In the genomic region with DNA sequence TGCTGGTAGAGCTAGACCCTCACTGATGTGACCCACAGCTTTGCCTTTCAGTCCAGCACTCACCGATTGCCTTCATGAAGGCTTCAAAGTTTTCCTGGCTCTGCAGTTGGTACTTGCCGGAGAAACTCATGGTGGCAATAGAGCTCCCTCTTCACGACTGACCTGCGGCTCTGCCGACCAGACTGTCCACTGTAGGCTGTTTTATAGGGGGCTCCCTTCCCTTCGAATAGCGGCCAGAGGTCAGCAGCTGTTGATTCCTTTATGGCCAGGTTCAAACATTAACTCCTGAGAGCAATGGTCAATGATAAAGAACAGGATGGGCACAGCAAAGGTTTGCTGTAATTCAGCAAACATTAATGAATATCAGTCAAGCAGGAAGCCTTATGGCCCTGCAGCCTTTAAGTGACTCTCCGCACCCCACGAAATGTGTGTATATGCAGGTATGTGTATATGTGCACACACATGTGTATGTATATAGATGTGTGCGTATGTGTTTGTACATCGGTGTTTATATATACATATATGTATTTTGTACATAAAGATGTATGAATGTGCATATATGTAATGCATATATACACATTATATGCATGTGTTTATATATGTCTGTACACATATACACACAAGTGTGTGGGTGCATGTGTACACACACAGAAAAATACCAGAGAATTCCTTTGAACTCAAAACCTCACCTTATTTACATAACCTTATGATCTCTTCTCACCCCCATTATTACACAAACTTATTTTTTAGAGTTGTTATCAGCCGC, we compare ENCODE assay signal across 1 cellular context.
TF ChIP-seq lines count a peak whose summit lies in the region.

Gene FABP1 (minus strand): TSS at position 175 of the 766 bp plus-strand sequence. CDS start 45 bp downstream, at position 130.

TF ChIP-seq in HepG2, 621 proteins besides CTCF, POLR2A, EP300 and RAD21 (continued from another document and continues in another):
- TF ChIP-seq ZNF691 (CRISPR knock-in tag; IDR thresholded peaks at IDR 0.05; ENCODE audit: borderline replicate concordance, low read depth) (no peak; the same call in 1 of the 2 replicates), NR2F2 (IDR thresholded peaks at IDR 0.05; ENCODE audit: borderline replicate concordance, low read depth) (peak; percentile 97), PLRG1 (conservative IDR thresholded peaks at IDR 0.05) (no peak), LRRFIP1 (CRISPR knock-in tag; conservative IDR thresholded peaks at IDR 0.05) (no peak), ZNF615 (CRISPR knock-in tag; IDR thresholded peaks at IDR 0.05; ENCODE audit: borderline replicate concordance) (no peak; the same call in 1 of the 2 replicates), SYNCRIP (IDR thresholded peaks at IDR 0.05; ENCODE audit: insufficient read depth, low read depth, low read length) (no peak), HMG20A (CRISPR knock-in tag; IDR thresholded peaks at IDR 0.05; ENCODE audit: borderline replicate concordance) (peak; percentile 83), TAF15 (IDR thresholded peaks at IDR 0.05; ENCODE audit: low read depth, low read length, poor library complexity, severe bottlenecking) (no peak), BATF2 (CRISPR knock-in tag; IDR thresholded peaks at IDR 0.05) (peak; percentile 91), STAT5B (CRISPR knock-in tag; IDR thresholded peaks at IDR 0.05) (peak; percentile 84; the same call in 1 of the 2 replicates), ZNF510 (CRISPR knock-in tag; IDR thresholded peaks at IDR 0.05; ENCODE audit: low read depth) (peak; percentile 13; the same call in 1 of the 2 replicates), KLF6 (CRISPR knock-in tag; IDR thresholded peaks at IDR 0.05) (peak; percentile 63; the same call in 1 of the 2 replicates), PRMT3 (CRISPR knock-in tag; IDR thresholded peaks at IDR 0.05; ENCODE audit: borderline replicate concordance, low read depth) (peak; percentile 22; the same call in 1 of the 2 replicates), ARID5B (CRISPR knock-in tag; IDR thresholded peaks at IDR 0.05) (peak; percentile 77), JARID2 (CRISPR knock-in tag; IDR thresholded peaks at IDR 0.05; ENCODE audit: insufficient replicate concordance) (peak; percentile 75), PHF20 (CRISPR knock-in tag; IDR thresholded peaks at IDR 0.05) (no peak; the same call in 1 of the 2 replicates), ZNF224 (CRISPR knock-in tag; IDR thresholded peaks at IDR 0.05) (no peak), MXD4 (CRISPR knock-in tag; IDR thresholded peaks at IDR 0.05) (peak; percentile 69; the same call in 1 of the 2 replicates), CREM (IDR thresholded peaks at IDR 0.05) (peak; percentile 91), CREM (CRISPR knock-in tag; IDR thresholded peaks at IDR 0.05) (no peak), ZMAT5 (CRISPR knock-in tag; IDR thresholded peaks at IDR 0.05; ENCODE audit: borderline replicate concordance, low read depth) (no peak), RARG (CRISPR knock-in tag; IDR thresholded peaks at IDR 0.05; ENCODE audit: low read depth) (no peak; the same call in 1 of the 2 replicates), CBX1 (IDR thresholded peaks at IDR 0.05; ENCODE audit: low read depth) (peak; percentile 97), ZNF598 (CRISPR knock-in tag; IDR thresholded peaks at IDR 0.05; ENCODE audit: borderline replicate concordance) (peak; percentile 87), SP4 (CRISPR knock-in tag; IDR thresholded peaks at IDR 0.05) (peak; percentile 74; the same call in 1 of the 2 replicates), SALL2 (CRISPR knock-in tag; IDR thresholded peaks at IDR 0.05) (no peak; the same call in 1 of the 2 replicates), POLR2AphosphoS5 (IDR thresholded peaks at IDR 0.05; ENCODE audit: low read depth, low read length) (peak; percentile 99), ZNF788 (CRISPR knock-in tag; IDR thresholded peaks at IDR 0.05; ENCODE audit: borderline replicate concordance) (peak; percentile 96), U2AF2 (IDR thresholded peaks at IDR 0.05; ENCODE audit: low read depth, low read length) (no peak), ZNF143 (CRISPR knock-in tag; IDR thresholded peaks at IDR 0.05) (no peak; the same call in 1 of the 2 replicates), ZNF724P (CRISPR knock-in tag; IDR thresholded peaks at IDR 0.05; ENCODE audit: borderline replicate concordance) (0 out of 2 replicates have a peak, but pooled peaks have one; percentile 68), DPF2 (CRISPR knock-in tag; IDR thresholded peaks at IDR 0.05; ENCODE audit: borderline replicate concordance, low read depth) (peak; percentile 44), ZNF205 (CRISPR knock-in tag; IDR thresholded peaks at IDR 0.05) (peak; percentile 74), NFATC3 (CRISPR knock-in tag; IDR thresholded peaks at IDR 0.05) (peak; percentile 35; the same call in 1 of the 2 replicates)
- TF ChIP-seq, protein P1, sequence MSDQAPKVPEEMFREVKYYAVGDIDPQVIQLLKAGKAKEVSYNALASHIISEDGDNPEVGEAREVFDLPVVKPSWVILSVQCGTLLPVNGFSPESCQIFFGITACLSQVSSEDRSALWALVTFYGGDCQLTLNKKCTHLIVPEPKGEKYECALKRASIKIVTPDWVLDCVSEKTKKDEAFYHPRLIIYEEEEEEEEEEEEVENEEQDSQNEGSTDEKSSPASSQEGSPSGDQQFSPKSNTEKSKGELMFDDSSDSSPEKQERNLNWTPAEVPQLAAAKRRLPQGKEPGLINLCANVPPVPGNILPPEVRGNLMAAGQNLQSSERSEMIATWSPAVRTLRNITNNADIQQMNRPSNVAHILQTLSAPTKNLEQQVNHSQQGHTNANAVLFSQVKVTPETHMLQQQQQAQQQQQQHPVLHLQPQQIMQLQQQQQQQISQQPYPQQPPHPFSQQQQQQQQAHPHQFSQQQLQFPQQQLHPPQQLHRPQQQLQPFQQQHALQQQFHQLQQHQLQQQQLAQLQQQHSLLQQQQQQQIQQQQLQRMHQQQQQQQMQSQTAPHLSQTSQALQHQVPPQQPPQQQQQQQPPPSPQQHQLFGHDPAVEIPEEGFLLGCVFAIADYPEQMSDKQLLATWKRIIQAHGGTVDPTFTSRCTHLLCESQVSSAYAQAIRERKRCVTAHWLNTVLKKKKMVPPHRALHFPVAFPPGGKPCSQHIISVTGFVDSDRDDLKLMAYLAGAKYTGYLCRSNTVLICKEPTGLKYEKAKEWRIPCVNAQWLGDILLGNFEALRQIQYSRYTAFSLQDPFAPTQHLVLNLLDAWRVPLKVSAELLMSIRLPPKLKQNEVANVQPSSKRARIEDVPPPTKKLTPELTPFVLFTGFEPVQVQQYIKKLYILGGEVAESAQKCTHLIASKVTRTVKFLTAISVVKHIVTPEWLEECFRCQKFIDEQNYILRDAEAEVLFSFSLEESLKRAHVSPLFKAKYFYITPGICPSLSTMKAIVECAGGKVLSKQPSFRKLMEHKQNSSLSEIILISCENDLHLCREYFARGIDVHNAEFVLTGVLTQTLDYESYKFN (CRISPR knock-in tag; conservative IDR thresholded peaks at IDR 0.05) = peak; percentile 98
- TF ChIP-seq, protein P2, sequence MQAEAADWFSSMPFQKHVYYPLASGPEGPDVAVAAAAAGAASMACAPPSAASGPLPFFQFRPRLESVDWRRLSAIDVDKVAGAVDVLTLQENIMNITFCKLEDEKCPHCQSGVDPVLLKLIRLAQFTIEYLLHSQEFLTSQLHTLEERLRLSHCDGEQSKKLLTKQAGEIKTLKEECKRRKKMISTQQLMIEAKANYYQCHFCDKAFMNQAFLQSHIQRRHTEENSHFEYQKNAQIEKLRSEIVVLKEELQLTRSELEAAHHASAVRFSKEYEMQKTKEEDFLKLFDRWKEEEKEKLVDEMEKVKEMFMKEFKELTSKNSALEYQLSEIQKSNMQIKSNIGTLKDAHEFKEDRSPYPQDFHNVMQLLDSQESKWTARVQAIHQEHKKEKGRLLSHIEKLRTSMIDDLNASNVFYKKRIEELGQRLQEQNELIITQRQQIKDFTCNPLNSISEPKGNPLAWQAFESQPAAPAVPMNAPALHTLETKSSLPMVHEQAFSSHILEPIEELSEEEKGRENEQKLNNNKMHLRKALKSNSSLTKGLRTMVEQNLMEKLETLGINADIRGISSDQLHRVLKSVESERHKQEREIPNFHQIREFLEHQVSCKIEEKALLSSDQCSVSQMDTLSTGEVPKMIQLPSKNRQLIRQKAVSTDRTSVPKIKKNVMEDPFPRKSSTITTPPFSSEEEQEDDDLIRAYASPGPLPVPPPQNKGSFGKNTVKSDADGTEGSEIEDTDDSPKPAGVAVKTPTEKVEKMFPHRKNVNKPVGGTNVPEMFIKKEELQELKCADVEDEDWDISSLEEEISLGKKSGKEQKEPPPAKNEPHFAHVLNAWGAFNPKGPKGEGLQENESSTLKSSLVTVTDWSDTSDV (CRISPR knock-in tag; IDR thresholded peaks at IDR 0.05) = no peak
- TF ChIP-seq, protein P3, sequence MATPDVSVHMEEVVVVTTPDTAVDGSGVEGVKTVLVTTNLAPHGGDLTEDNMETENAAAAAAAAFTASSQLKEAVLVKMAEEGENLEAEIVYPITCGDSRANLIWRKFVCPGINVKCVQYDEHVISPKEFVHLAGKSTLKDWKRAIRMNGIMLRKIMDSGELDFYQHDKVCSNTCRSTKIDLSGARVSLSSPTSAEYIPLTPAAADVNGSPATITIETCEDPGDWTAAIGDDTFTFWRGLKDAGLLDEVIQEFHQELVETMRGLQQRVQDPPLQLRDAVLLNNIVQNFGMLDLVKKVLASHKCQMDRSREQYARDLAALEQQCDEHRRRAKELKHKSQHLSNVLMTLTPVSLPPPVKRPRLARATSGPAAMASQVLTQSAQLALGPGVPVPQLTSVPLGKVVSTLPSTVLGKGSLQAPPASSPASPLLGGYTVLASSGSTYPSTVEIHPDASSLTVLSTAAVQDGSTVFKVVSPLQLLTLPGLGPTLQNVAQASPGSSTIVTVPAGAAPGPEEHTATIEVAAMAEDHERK (CRISPR knock-in tag; IDR thresholded peaks at IDR 0.05; ENCODE audit: low read depth) = no peak; the same call in 1 of the 2 replicates
- TF ChIP-seq, protein P4, sequence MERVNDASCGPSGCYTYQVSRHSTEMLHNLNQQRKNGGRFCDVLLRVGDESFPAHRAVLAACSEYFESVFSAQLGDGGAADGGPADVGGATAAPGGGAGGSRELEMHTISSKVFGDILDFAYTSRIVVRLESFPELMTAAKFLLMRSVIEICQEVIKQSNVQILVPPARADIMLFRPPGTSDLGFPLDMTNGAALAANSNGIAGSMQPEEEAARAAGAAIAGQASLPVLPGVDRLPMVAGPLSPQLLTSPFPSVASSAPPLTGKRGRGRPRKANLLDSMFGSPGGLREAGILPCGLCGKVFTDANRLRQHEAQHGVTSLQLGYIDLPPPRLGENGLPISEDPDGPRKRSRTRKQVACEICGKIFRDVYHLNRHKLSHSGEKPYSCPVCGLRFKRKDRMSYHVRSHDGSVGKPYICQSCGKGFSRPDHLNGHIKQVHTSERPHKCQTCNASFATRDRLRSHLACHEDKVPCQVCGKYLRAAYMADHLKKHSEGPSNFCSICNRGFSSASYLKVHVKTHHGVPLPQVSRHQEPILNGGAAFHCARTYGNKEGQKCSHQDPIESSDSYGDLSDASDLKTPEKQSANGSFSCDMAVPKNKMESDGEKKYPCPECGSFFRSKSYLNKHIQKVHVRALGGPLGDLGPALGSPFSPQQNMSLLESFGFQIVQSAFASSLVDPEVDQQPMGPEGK (CRISPR knock-in tag; IDR thresholded peaks at IDR 0.05) = peak; percentile 61
